18 cellular contexts compared by ENCODE assay signal in the genomic region with DNA sequence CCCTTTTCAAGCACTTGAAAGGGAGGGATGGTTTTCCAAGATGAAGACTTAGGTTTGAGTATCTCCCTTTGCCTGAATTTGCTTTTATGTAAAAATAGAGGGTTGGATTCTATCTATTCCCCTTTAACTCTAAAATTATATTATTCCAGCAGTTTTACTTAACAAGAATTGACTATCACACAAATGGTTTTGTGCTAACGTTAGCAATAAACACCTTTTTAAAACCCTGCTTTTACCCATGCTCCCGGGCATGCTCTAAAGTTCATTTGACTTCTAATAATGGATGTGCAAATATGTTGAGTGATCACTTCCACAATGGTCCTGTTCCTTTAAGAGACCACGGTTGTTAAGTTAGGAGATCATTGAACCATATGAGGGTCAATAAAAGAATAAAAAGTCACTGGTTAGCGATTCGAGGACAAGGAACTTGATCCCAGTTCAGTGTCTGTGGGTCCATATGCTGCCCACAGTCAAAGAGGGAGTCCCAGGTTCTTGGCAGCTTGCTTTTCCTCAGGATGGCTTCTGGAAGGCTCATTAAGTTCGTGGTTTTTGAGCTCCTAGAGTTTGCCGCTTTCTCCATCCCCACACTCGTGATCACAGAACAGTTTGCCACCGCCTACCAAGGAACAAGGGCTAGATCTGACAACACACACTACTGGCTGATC. TPM values are rescaled to one million over a fixed set of nuclear protein-coding genes. Genes with fewer than 3 reads are reported as not detected.
A peak's percentile ranks its signal among the peaks of the same experiment; 100 is the strongest.
DNase-seq lines count a peak whose midpoint lies in the region; ATAC-seq and TF ChIP-seq lines count a peak whose summit lies in the region.
"Had no signal": no experiment of that assay in that cellular context is flagged by ENCODE, and none has a peak within 500 bp of the region (broad histone marks: within the 10 kb centered on the region; RNA-seq: fewer than 3 reads in every experiment).

A gene with protein sequence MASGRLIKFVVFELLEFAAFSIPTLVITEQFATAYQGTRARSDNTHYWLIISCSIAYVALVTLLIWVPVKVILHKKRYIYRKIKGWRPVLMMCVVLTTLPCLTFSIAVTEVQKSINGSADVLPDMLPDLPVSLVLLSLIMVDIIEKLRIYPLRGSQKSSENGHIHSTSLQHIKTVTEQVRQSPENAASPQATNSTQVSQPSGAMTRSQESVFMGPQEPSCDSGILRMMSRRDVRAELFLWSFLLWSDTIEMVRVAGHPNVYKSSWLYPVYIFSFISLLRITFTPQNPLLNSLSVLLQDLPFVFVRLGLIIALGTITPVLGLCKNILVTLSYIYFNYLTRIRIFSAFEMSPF (plus strand): TSS at position 421 of the 665 bp plus-strand sequence. CDS start 95 bp downstream, at position 516.

- no peak within 1 kb of the TSS for H2BK15ac ChIP-seq in mesenchymal stem cell (ENCODE audit: low read depth, poor library complexity, severe bottlenecking)

- WGBS in mesenchymal stem cell, result 81% methylated on average over 9 of the region's 9 CpGs
- WGBS in body of pancreas, 2 donors, result 65 to 72% methylated on average over 9 of the region's 9 CpGs

- intact Hi-C loops in colonic mucosa (cut with DNase I) (no loop called here), body of pancreas (cut with DNase I) (no loop called here)

- no peak for DNase-seq in DND-41
- peak; percentile 71 for DNase-seq in colonic mucosa
- DNase-seq in mesenchymal stem cell, result no peak
- no peak for DNase-seq in SW 1271 (lab: John Stamatoyannopoulos, UW)
- no peak for DNase-seq in body of pancreas
- DNase-seq in HCEC 1CT, result no peak
- DNase-seq: CD4-positive, alpha-beta memory T cell; KG1; NCI-H1092; NCI-H2107; NCI-H226; NCI-H526; NK-92 treated with Interleukin-12 subunit alpha and Interleukin-12 subunit beta, amount 100 ng/mL, for 24 hours; OCI-M1 had no signal

- H3K9me3 ChIP-seq in DND-41 (ENCODE audit: insufficient read depth, low read length, severe bottlenecking), result no peaks in the 10 kb centered on the region
- no peaks in the 10 kb centered on the region for H3K9me3 ChIP-seq in colonic mucosa
- H3K9me3 ChIP-seq in mesenchymal stem cell (ENCODE audit: control insufficient read depth, low read length), result no peaks in the 10 kb centered on the region
- H3K9me3 ChIP-seq in body of pancreas, result no peaks in the 10 kb centered on the region

- no peak within 1 kb of the TSS for H3K18ac ChIP-seq in mesenchymal stem cell (ENCODE audit: low read depth in 1 of 2, low read length in 2 of 2)

- H3K36me3 ChIP-seq in DND-41 (ENCODE audit: insufficient read depth, low read length) (no peaks in the 10 kb centered on the region), colonic mucosa (no peaks in the 10 kb centered on the region), mesenchymal stem cell (ENCODE audit: control insufficient read depth in 1 of 2, insufficient read depth in 2 of 2, low read depth in 1 of 2, low read length in 2 of 2) (no peaks in the 10 kb centered on the region), rectal smooth muscle tissue (ENCODE audit: control insufficient read depth, insufficient read depth, low read length) (no peaks in the 10 kb centered on the region), body of pancreas (replicated peaks in 1 of 2; ENCODE audit: insufficient read depth in 1 of 2, low read depth in 2 of 2) (no peaks in the 10 kb centered on the region)

- H3K4me1 ChIP-seq in DND-41 (ENCODE audit: insufficient read depth, low read length) (peaks cover 8% of the 10 kb centered on the region), colonic mucosa (no peaks in the 10 kb centered on the region), mesenchymal stem cell (ENCODE audit: control insufficient read depth, insufficient read depth, low read depth, low read length) (no peaks in the 10 kb centered on the region), rectal smooth muscle tissue (ENCODE audit: control insufficient read depth, insufficient read depth, low read length) (no peaks in the 10 kb centered on the region), body of pancreas (peaks cover 16% of the 10 kb centered on the region)

- no peak within 1 kb of the TSS for H2BK5ac ChIP-seq in mesenchymal stem cell (ENCODE audit: low read depth, low read length, poor library complexity, severe bottlenecking)

- TF ChIP-seq POLR2A in body of pancreas (IDR thresholded peaks at IDR 0.05), result no peak

- no peak for ATAC-seq in DND-41 (ENCODE audit: insufficient read depth, low read depth)
- no peak for ATAC-seq in body of pancreas
- ATAC-seq: GM23338 had no signal

- no peak within 1 kb of the TSS for H3K4me3 ChIP-seq in DND-41 (ENCODE audit: low read depth in 1 of 2, low read length in 2 of 2)
- H3K4me3 ChIP-seq in colonic mucosa, result peak within 1 kb of the TSS; percentile 42
- no peak within 1 kb of the TSS for H3K4me3 ChIP-seq in mesenchymal stem cell (ENCODE audit: insufficient read depth in 1 of 2, low read depth in 1 of 2, low read length in 2 of 2)
- peak within 1 kb of the TSS; percentile 70 for H3K4me3 ChIP-seq in rectal smooth muscle tissue (ENCODE audit: low read length)
- H3K4me3 ChIP-seq in body of pancreas, result no peak within 1 kb of the TSS
- H3K4me3 ChIP-seq: GM23338 had no signal

- H2AK5ac ChIP-seq in mesenchymal stem cell (ENCODE audit: low read length, severe bottlenecking), result no peak within 1 kb of the TSS

- H4K8ac ChIP-seq in mesenchymal stem cell (ENCODE audit: low read length), result no peak within 1 kb of the TSS

- H3K27ac ChIP-seq in DND-41 (ENCODE audit: low read length), result 0 out of 2 replicates have a peak within 1 kb of the TSS, but pooled peaks have one; percentile 34
- peak within 1 kb of the TSS; percentile 83 for H3K27ac ChIP-seq in colonic mucosa
- H3K27ac ChIP-seq in mesenchymal stem cell (ENCODE audit: low read length, poor library complexity, severe bottlenecking), result no peak within 1 kb of the TSS
- H3K27ac ChIP-seq in rectal smooth muscle tissue (ENCODE audit: low read depth, low read length), result no peak within 1 kb of the TSS
- no peak within 1 kb of the TSS for H3K27ac ChIP-seq in body of pancreas
- H3K27ac ChIP-seq: HL-60 had no signal

- H2BK120ac ChIP-seq in mesenchymal stem cell (ENCODE audit: low read depth, low read length), result no peak within 1 kb of the TSS

- no peak within 1 kb of the TSS for H4K91ac ChIP-seq in mesenchymal stem cell (ENCODE audit: low read length)

- no peaks in the 10 kb centered on the region for H3K79me1 ChIP-seq in mesenchymal stem cell (replicated peaks; ENCODE audit: low read length, poor library complexity, severe bottlenecking)

- no peaks in the 10 kb centered on the region for H3K79me2 ChIP-seq in DND-41 (ENCODE audit: insufficient read depth, low read length)

- no peak within 1 kb of the TSS for H3K23ac ChIP-seq in mesenchymal stem cell (ENCODE audit: low read length in 2 of 2)

- no peaks in the 10 kb centered on the region for H4K20me1 ChIP-seq in DND-41 (ENCODE audit: insufficient read depth, low read length)

- H3K9ac ChIP-seq in DND-41 (ENCODE audit: low read depth, low read length) (no peak within 1 kb of the TSS), colonic mucosa (ENCODE audit: low read depth in 2 of 2, low read length in 2 of 2) (peak within 1 kb of the TSS in 1 of 2 donors; percentile 84), mesenchymal stem cell (ENCODE audit: low read length) (no peak within 1 kb of the TSS), rectal smooth muscle tissue (ENCODE audit: low read length) (no peak within 1 kb of the TSS)

- H3K4ac ChIP-seq in mesenchymal stem cell (ENCODE audit: low read depth in 1 of 2, low read length in 2 of 2), result no peak within 1 kb of the TSS

- H2AFZ ChIP-seq in DND-41 (ENCODE audit: low read depth, low read length) (0 out of 2 replicates have a peak within 1 kb of the TSS, but pooled peaks have one; percentile 36), mesenchymal stem cell (ENCODE audit: low read depth, low read length) (no peak within 1 kb of the TSS)
- H2AFZ ChIP-seq: GM23338 had no signal

- no peak within 1 kb of the TSS for H3K14ac ChIP-seq in mesenchymal stem cell (ENCODE audit: low read length in 2 of 2)

- TF ChIP-seq CTCF in DND-41 (IDR thresholded peaks at IDR 0.05; ENCODE audit: borderline replicate concordance, extremely low read depth, low read length, poor library complexity, severe bottlenecking), result no peak
- no peak for TF ChIP-seq CTCF in colonic mucosa (IDR thresholded peaks at IDR 0.05)
- TF ChIP-seq CTCF in body of pancreas (IDR thresholded peaks at IDR 0.05), result no peak

- H3K27me3 ChIP-seq in DND-41 (ENCODE audit: insufficient read depth, low read length, poor library complexity), result no peaks in the 10 kb centered on the region
- H3K27me3 ChIP-seq in colonic mucosa, result no peaks in the 10 kb centered on the region
- no peaks in the 10 kb centered on the region for H3K27me3 ChIP-seq in mesenchymal stem cell (ENCODE audit: control insufficient read depth in 1 of 2, insufficient read depth in 1 of 2, low read length in 2 of 2)
- no peaks in the 10 kb centered on the region for H3K27me3 ChIP-seq in rectal smooth muscle tissue (ENCODE audit: control insufficient read depth, insufficient read depth, low read length)
- no peaks in the 10 kb centered on the region for H3K27me3 ChIP-seq in body of pancreas

- no peak within 1 kb of the TSS for H3K4me2 ChIP-seq in DND-41 (ENCODE audit: insufficient read depth, low read length)
- peak within 1 kb of the TSS; percentile 24 for H3K4me2 ChIP-seq in mesenchymal stem cell (ENCODE audit: low read length, poor library complexity, severe bottlenecking)
- H3K4me2 ChIP-seq: GM23338 had no signal

- H2BK12ac ChIP-seq in mesenchymal stem cell (ENCODE audit: low read length in 2 of 2), result no peak within 1 kb of the TSS

RNA-seq across cellular contexts. Expression of the gene that starts here (rescaled TPM):
- total RNA-seq in colonic mucosa, result 10 to 100 TPM; 16.6 to 57.4 TPM
- polyA plus RNA-seq in mesenchymal stem cell (2013, experiment 1 of 2), result 0.03 TPM
- polyA plus RNA-seq in mesenchymal stem cell (2013, experiment 2 of 2), result 0.04 TPM
- under 1 TPM; 0.52 to 0.66 TPM for total RNA-seq in body of pancreas
- total RNA-seq: M059J had no signal

Comparison
In these comparisons a context has a peak if more than half of its experiments do, and no peak if none do; other contexts are left out.
1. RNA of the gene that starts here (total RNA-seq): 16.6 to 57.4 TPM in colonic mucosa; 0.52 to 0.66 TPM in body of pancreas; every median in the first group is over 10 times any median in the second.
2. H3K27ac ChIP-seq: peak in DND-41 (single experiment) and colonic mucosa (single experiment); none in mesenchymal stem cell (single experiment), rectal smooth muscle tissue (single experiment) and body of pancreas (0 of 4).
3. H3K4me3 ChIP-seq: peak in colonic mucosa (single experiment) and rectal smooth muscle tissue (single experiment); none in DND-41 (0 of 2), mesenchymal stem cell (0 of 2) and body of pancreas (0 of 2).